17 cellular contexts compared by ENCODE assay signal in the genomic region with DNA sequence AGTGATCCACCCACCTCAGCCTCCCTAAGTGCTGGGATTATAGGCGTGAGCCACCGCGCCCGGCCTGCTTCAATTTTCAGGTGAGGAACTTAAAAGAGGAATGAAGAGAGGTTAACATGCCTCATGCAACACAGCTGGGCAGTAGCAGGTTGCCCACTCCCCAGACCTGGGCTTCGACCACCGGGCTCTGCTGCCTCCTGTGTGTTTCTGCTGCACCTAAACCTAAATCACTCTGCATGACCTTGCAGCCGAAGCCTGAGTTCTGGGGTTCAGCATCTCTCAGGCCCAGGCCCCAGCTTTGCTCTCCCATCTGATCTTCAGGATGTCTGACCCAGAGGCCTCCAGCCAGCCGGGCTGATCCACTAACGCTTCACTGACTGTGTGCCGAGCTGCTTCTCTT.
"Had no signal": no experiment of that assay in that cellular context is flagged by ENCODE, and none has a peak within 500 bp of the region (broad histone marks: within the 10 kb centered on the region; RNA-seq: fewer than 3 reads in every experiment).

No MANE protein-coding gene starts in this region.

- H3K4me3 ChIP-seq: heart left ventricle, tibial nerve had no signal

- H3K9me3 Mint-ChIP-seq: activated naive CD8-positive, alpha-beta T cell treated with anti-CD3 and anti-CD28 coated beads for 36 hours; brain; central memory CD8-positive, alpha-beta T cell; mesothelial cell of epicardium; neural crest cell had no signal

- H3K9me3 ChIP-seq: heart left ventricle, tibial nerve had no signal

- H3K36me3 Mint-ChIP-seq: activated naive CD8-positive, alpha-beta T cell treated with anti-CD3 and anti-CD28 coated beads for 36 hours; brain; mesothelial cell of epicardium had no signal

- H2AFZ ChIP-seq: parathyroid adenoma had no signal

- H3K27me3 Mint-ChIP-seq: central memory CD8-positive, alpha-beta T cell had no signal

- H3K9ac ChIP-seq: parathyroid adenoma had no signal

- H3K4me3 Mint-ChIP-seq: activated naive CD8-positive, alpha-beta T cell treated with anti-CD3 and anti-CD28 coated beads for 36 hours; brain; central memory CD8-positive, alpha-beta T cell; mesothelial cell of epicardium; neural crest cell had no signal

- ATAC-seq: heart left ventricle had no signal

- H3K27ac ChIP-seq: heart left ventricle, parathyroid adenoma, tibial nerve had no signal

- H3K27me3 ChIP-seq: heart left ventricle, tibial nerve had no signal

- DNase-seq: activated CD4-positive, alpha-beta T cell treated with anti-CD3 and anti-CD28 coated beads for 1 hour; activated CD4-positive, alpha-beta T cell treated with anti-CD3 and anti-CD28 coated beads, Interleukin-2, amount 50 U/mL, for 4 hours; activated gamma-delta T cell treated with Interleukin-2 at 50 U/mL for 16 hours; activated naive CD8-positive, alpha-beta T cell treated with anti-CD3 and anti-CD28 coated beads for 36 hours; activated T-cell treated with anti-CD3 and anti-CD28 coated beads, Interleukin-2, amount 50 U/mL, for 48 hours; amygdala; dermis blood vessel endothelial cell; heart left ventricle; stimulated activated CD4-positive, alpha-beta T cell treated with anti-CD3 and anti-CD28 coated beads, Interleukin-2, amount 100 ng/mL, for 48 hours; stimulated activated naive CD4-positive, alpha-beta T cell; T-helper 9 cell had no signal

- H3K36me3 ChIP-seq: heart left ventricle, tibial nerve had no signal
